12 cellular contexts compared by ENCODE assay signal in the genomic region with DNA sequence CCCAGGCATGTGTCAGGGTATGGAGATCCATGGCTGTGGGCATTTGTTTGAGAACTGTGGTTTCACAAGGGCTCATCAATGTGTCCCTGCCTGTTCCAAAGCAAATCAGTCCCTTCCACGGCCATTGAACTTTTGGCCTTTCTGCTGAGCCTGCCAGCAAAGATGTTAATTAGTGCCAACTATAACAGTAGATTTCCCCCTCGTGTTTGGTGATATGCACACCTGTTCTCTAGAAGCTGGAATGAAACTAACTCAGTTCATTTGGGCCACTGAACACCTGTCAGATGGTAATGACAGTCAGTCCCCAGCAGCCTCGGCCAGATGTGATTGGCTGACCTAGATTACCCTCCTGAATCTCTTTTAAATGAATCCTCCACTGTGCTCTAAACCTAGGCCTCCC. TPM values are rescaled to one million over a fixed set of nuclear protein-coding genes. Genes with fewer than 3 reads are reported as not detected.
DNase-seq lines count a peak whose midpoint lies in the region; ATAC-seq and TF ChIP-seq lines count a peak whose summit lies in the region.
"Had no signal": no experiment of that assay in that cellular context is flagged by ENCODE, and none has a peak within 500 bp of the region (broad histone marks: within the 10 kb centered on the region; RNA-seq: fewer than 3 reads in every experiment).

No MANE protein-coding gene starts in this region.

- H3K36me3 Mint-ChIP-seq in glutamatergic neuron (ENCODE audit: unreplicated experiment) = no peaks in the 10 kb centered on the region
- H3K36me3 Mint-ChIP-seq: CD8-positive, alpha-beta T cell had no signal

- no peak overlapping the region for H3K4me3 Mint-ChIP-seq in glutamatergic neuron (ENCODE audit: unreplicated experiment)
- H3K4me3 Mint-ChIP-seq: CD8-positive, alpha-beta T cell; nephron progenitor cell had no signal

- peaks cover 6% of the 10 kb centered on the region for H3K27me3 Mint-ChIP-seq in glutamatergic neuron (ENCODE audit: unreplicated experiment)

- WGBS in hepatocyte (ENCODE audit: low lambda C conversion rate, missing lambda C conversion rate) = 62% methylated on average over 3 of the region's 3 CpGs

- H3K79me2 ChIP-seq in hepatocyte = no peaks in the 10 kb centered on the region

- peaks cover 23% of the 10 kb centered on the region for H3K4me1 Mint-ChIP-seq in glutamatergic neuron (ENCODE audit: low read depth, unreplicated experiment)

- peaks cover 43% of the 10 kb centered on the region for H3K36me3 ChIP-seq in lower lobe of right lung
- no peaks in the 10 kb centered on the region for H3K36me3 ChIP-seq in hepatocyte (replicated peaks; ENCODE audit: insufficient read depth, low read depth)

- H3K9me3 Mint-ChIP-seq in glutamatergic neuron (ENCODE audit: unreplicated experiment) = peaks cover 8% of the 10 kb centered on the region
- H3K9me3 Mint-ChIP-seq: CD8-positive, alpha-beta T cell; nephron progenitor cell had no signal

- no peaks in the 10 kb centered on the region for H3K27me3 ChIP-seq in lower lobe of right lung (ENCODE audit: low read depth)
- peaks cover 5% of the 10 kb centered on the region for H3K27me3 ChIP-seq in hepatocyte

- peak overlapping the region; percentile 64 for H3K27ac Mint-ChIP-seq in glutamatergic neuron (ENCODE audit: unreplicated experiment)
- H3K27ac Mint-ChIP-seq: CD8-positive, alpha-beta T cell; nephron progenitor cell had no signal

- ATAC-seq in GM18870 (IDR thresholded peaks at IDR 0.05; ENCODE audit: unreplicated experiment) (peak; percentile 36), GM21786 (IDR thresholded peaks at IDR 0.05; ENCODE audit: unreplicated experiment) (peak; percentile 67), lower lobe of right lung (no peak), GM18867 (IDR thresholded peaks at IDR 0.05; ENCODE audit: unreplicated experiment) (no peak)
- ATAC-seq: CD8-positive, alpha-beta T cell had no signal

- H3K4me3 ChIP-seq in lower lobe of right lung = no peak overlapping the region
- H3K4me3 ChIP-seq in hepatocyte = no peak overlapping the region

- H3K27ac ChIP-seq in lower lobe of right lung = no peak overlapping the region
- H3K27ac ChIP-seq in hepatocyte = no peak overlapping the region

- H3K4me2 ChIP-seq in hepatocyte = no peak overlapping the region

- intact Hi-C loops in lower lobe of right lung (cut with DNase I) = no loop called here

- H4K20me1 ChIP-seq in hepatocyte (ENCODE audit: insufficient read depth, poor library complexity, severe bottlenecking) = no peaks in the 10 kb centered on the region

- H2AFZ ChIP-seq in hepatocyte = no peak overlapping the region

- peaks cover 14% of the 10 kb centered on the region for H3K4me1 ChIP-seq in lower lobe of right lung
- no peaks in the 10 kb centered on the region for H3K4me1 ChIP-seq in hepatocyte (ENCODE audit: insufficient read depth)

- TF ChIP-seq CTCF in glutamatergic neuron (IDR thresholded peaks at IDR 0.05; ENCODE audit: partially characterized antibody, unreplicated experiment) = no peak
- no peak for TF ChIP-seq CTCF in lower lobe of right lung (IDR thresholded peaks at IDR 0.05)
- TF ChIP-seq CTCF in hepatocyte (IDR thresholded peaks at IDR 0.05; ENCODE audit: poor library complexity) = no peak

- no peaks in the 10 kb centered on the region for H3K9me3 ChIP-seq in lower lobe of right lung
- H3K9me3 ChIP-seq in hepatocyte (ENCODE audit: low read depth) = no peaks in the 10 kb centered on the region

- H3K9me2 ChIP-seq in hepatocyte (replicated peaks; ENCODE audit: insufficient read depth) = no peaks in the 10 kb centered on the region

- DNase-seq in NCI-H1105 (lab: John Stamatoyannopoulos, UW) (peak; percentile 88), glutamatergic neuron (no peak), lower lobe of right lung (no peak), NCI-H345 treated with DMSO at 0.1 percent for 48 hours (lab: John Stamatoyannopoulos, UW; ENCODE audit: unreplicated experiment) (no peak), hepatocyte (ENCODE audit: low spot score) (no peak)
- DNase-seq: CD8-positive, alpha-beta T cell; islet precursor cell; NCI-H1436 treated with DMSO at 0.1 percent for 48 hours; nephron progenitor cell had no signal

RNA-seq across cellular contexts. Expression of gene IRAK3, which starts 43.2 kb away (rescaled TPM):
- total RNA-seq in glutamatergic neuron (ENCODE audit: unreplicated experiment) = 3.9 TPM
- total RNA-seq in lower lobe of right lung = 50.7 TPM
- total RNA-seq in hepatocyte = 7.5 and 8.6 TPM in 2 replicates
- 1.2 and 1.8 TPM in 2 replicates for polyA plus RNA-seq in hepatocyte

Comparison
In these comparisons a context has a peak if more than half of its experiments do, and no peak if none do; other contexts are left out.
1. ATAC-seq: peak in GM18870 (single experiment) and GM21786 (single experiment); none in lower lobe of right lung (0 of 2) and GM18867 (single experiment).